Comparison of ENCODE assay signal across 17 cellular contexts in genomic region chr1:38291906-38292521, GRCh38.
DNase-seq lines count a peak whose midpoint lies in the region; ATAC-seq and TF ChIP-seq lines count a peak whose summit lies in the region.
"Had no signal": no experiment of that assay in that cellular context is flagged by ENCODE, and none has a peak within 500 bp of the region (broad histone marks: within the 10 kb centered on the region; RNA-seq: fewer than 3 reads in every experiment).

No MANE protein-coding gene starts in this region.

- ATAC-seq in heart right ventricle: peak in 7 of 8 donors; percentile 38 to 67 (median 51)
- ATAC-seq in stimulated activated effector memory CD8-positive, alpha-beta T cell treated with anti-CD3 and anti-CD28 coated beads, Interleukin-12 subunit alpha, Interleukin-12 subunit beta, amount 100 ng/mL, for 72 hours: peak; percentile 13
- no peak for ATAC-seq in GM19324 (IDR thresholded peaks at IDR 0.05; ENCODE audit: low FRiP score, unreplicated experiment)
- ATAC-seq in GM21447 (IDR thresholded peaks at IDR 0.05; ENCODE audit: unreplicated experiment): no peak
- no peak for ATAC-seq in activated T-cell treated with anti-CD3 and anti-CD28 coated beads, Interleukin-2, amount 50 U/mL, for 4 hours
- ATAC-seq: left lobe of liver, T-helper 17 cell had no signal

- H3K79me2 ChIP-seq in mesendoderm (ENCODE audit: control insufficient read depth, insufficient read depth, low read length): no peaks in the 10 kb centered on the region

- H3K4me2 ChIP-seq in mesendoderm (ENCODE audit: low read length): peak overlapping the region; percentile 64

- DNase-seq in heart right ventricle (no peak), mesendoderm (peak; percentile 59), EL (no peak)
- peak in 1 of 2 donors; percentile 42 for DNase-seq in stimulated activated effector memory CD8-positive, alpha-beta T cell treated with anti-CD3 and anti-CD28 coated beads, Interleukin-12 subunit alpha, Interleukin-12 subunit beta, amount 100 ng/mL, for 72 hours (ENCODE audit: low spot score in 2 of 2)
- no peak for DNase-seq in activated T-cell treated with anti-CD3 and anti-CD28 coated beads, Interleukin-2, amount 50 U/mL, for 4 hours
- DNase-seq: activated naive CD8-positive, alpha-beta T cell treated with anti-CD3 and anti-CD28 coated beads for 36 hours; activated T-cell treated with anti-CD3 and anti-CD28 coated beads, Interleukin-2, amount 50 U/mL, for 1 hour; NCI-H2029 treated with DMSO at 0.1 percent for 48 hours; NCI-H82; RPMI8226; spleen; T-helper 17 cell had no signal

- 13 to 16% methylated on average over 26 of the region's 26 CpGs for WGBS in heart right ventricle, 2 donors
- no CpG with 5 or more reads among the region's 26 CpGs for WGBS in mesendoderm (ENCODE audit: extremely low coverage, insufficient coverage, low lambda C conversion rate)

- H3K4ac ChIP-seq in mesendoderm (ENCODE audit: low read depth, low read length): no peak overlapping the region

- peak overlapping the region; percentile 22 for H3K18ac ChIP-seq in mesendoderm (ENCODE audit: low read length)

- peak overlapping the region; percentile 40 for H2BK5ac ChIP-seq in mesendoderm (ENCODE audit: low read length)

- H3K9me3 ChIP-seq in HUES48 (ENCODE audit: control insufficient read depth, insufficient read depth, low read length): no peaks in the 10 kb centered on the region
- H3K9me3 ChIP-seq in heart right ventricle: no peaks in the 10 kb centered on the region
- H3K9me3 ChIP-seq: spleen had no signal

- no peak overlapping the region for H2BK120ac ChIP-seq in mesendoderm (ENCODE audit: low read depth, low read length)

- H3K4me3 Mint-ChIP-seq in stimulated activated effector memory CD8-positive, alpha-beta T cell treated with anti-CD3 and anti-CD28 coated beads, Interleukin-12 subunit alpha, Interleukin-12 subunit beta, amount 100 ng/mL, for 72 hours: no peak overlapping the region
- no peak overlapping the region for H3K4me3 Mint-ChIP-seq in activated T-cell treated with anti-CD3 and anti-CD28 coated beads, Interleukin-2, amount 50 U/mL, for 4 hours
- H3K4me3 Mint-ChIP-seq: activated naive CD8-positive, alpha-beta T cell treated with anti-CD3 and anti-CD28 coated beads for 36 hours; natural killer cell treated with Interleukin-12 subunit alpha and Interleukin-12 subunit beta and Interleukin-15 and Interleukin-18, amount 100 ng/mL, for 72 hours; T-helper 17 cell had no signal

- H3K4me1 Mint-ChIP-seq in stimulated activated effector memory CD8-positive, alpha-beta T cell treated with anti-CD3 and anti-CD28 coated beads, Interleukin-12 subunit alpha, Interleukin-12 subunit beta, amount 100 ng/mL, for 72 hours: peaks cover 7% of the 10 kb centered on the region
- H3K4me1 Mint-ChIP-seq in activated T-cell treated with anti-CD3 and anti-CD28 coated beads, Interleukin-2, amount 50 U/mL, for 4 hours (ENCODE audit: low read depth): peaks cover 1% of the 10 kb centered on the region

- intact Hi-C loops in heart right ventricle (cut with DNase I): no loop called here

- H3K4me1 ChIP-seq in HUES48 (ENCODE audit: control insufficient read depth, insufficient read depth, low read length) (peaks cover 27% of the 10 kb centered on the region), heart right ventricle (peaks cover 0 to 11% (median 0%) of the 10 kb centered on the region in 9 donors), mesendoderm (ENCODE audit: control insufficient read depth, low read depth, low read length) (peaks cover 2% of the 10 kb centered on the region)

- no peak overlapping the region for H4K8ac ChIP-seq in mesendoderm (ENCODE audit: low read depth, low read length)

- peaks cover 53% of the 10 kb centered on the region for H3K27me3 Mint-ChIP-seq in activated T-cell treated with anti-CD3 and anti-CD28 coated beads, Interleukin-2, amount 50 U/mL, for 4 hours (ENCODE audit: low read depth)

- H3K56ac ChIP-seq in mesendoderm (ENCODE audit: low read length): peak overlapping the region; percentile 77

- no peak overlapping the region for H3K9ac ChIP-seq in HUES48 (ENCODE audit: low read depth, low read length)
- peak overlapping the region; percentile 32 for H3K9ac ChIP-seq in mesendoderm (ENCODE audit: low read length)

- H3K23ac ChIP-seq in mesendoderm (ENCODE audit: low read length): no peak overlapping the region

- no peak overlapping the region for H3K27ac ChIP-seq in HUES48 (ENCODE audit: low read depth, low read length)
- no peak overlapping the region for H3K27ac ChIP-seq in heart right ventricle
- no peak overlapping the region for H3K27ac ChIP-seq in mesendoderm (ENCODE audit: low read depth, low read length)
- H3K27ac ChIP-seq: spleen had no signal

- H2AK5ac ChIP-seq in mesendoderm (ENCODE audit: low read length): no peak overlapping the region

- peak overlapping the region; percentile 38 for H3K4me3 ChIP-seq in HUES48 (ENCODE audit: low read depth, low read length)
- H3K4me3 ChIP-seq in heart right ventricle: peak overlapping the region in 6 of 10 donors; percentile 13 to 38 (median 29)
- no peak overlapping the region for H3K4me3 ChIP-seq in mesendoderm (ENCODE audit: low read length)

- H3K36me3 ChIP-seq in HUES48 (ENCODE audit: control insufficient read depth, insufficient read depth, low read length) (no peaks in the 10 kb centered on the region), heart right ventricle (no peaks in the 10 kb centered on the region), mesendoderm (ENCODE audit: control insufficient read depth, insufficient read depth, low read length) (no peaks in the 10 kb centered on the region)
- H3K36me3 ChIP-seq: spleen had no signal

- H3K36me3 Mint-ChIP-seq in stimulated activated effector memory CD8-positive, alpha-beta T cell treated with anti-CD3 and anti-CD28 coated beads, Interleukin-12 subunit alpha, Interleukin-12 subunit beta, amount 100 ng/mL, for 72 hours: no peaks in the 10 kb centered on the region
- no peaks in the 10 kb centered on the region for H3K36me3 Mint-ChIP-seq in activated T-cell treated with anti-CD3 and anti-CD28 coated beads, Interleukin-2, amount 50 U/mL, for 4 hours (ENCODE audit: insufficient read depth)
- H3K36me3 Mint-ChIP-seq: activated naive CD8-positive, alpha-beta T cell treated with anti-CD3 and anti-CD28 coated beads for 36 hours; natural killer cell treated with Interleukin-12 subunit alpha and Interleukin-12 subunit beta and Interleukin-15 and Interleukin-18, amount 100 ng/mL, for 72 hours had no signal

- H4K5ac ChIP-seq in mesendoderm (ENCODE audit: low read length): peak overlapping the region; percentile 34

- no peak for TF ChIP-seq CTCF in heart right ventricle (IDR thresholded peaks at IDR 0.05)

- no peaks in the 10 kb centered on the region for H3K79me1 ChIP-seq in mesendoderm (ENCODE audit: low read length)

- no peak overlapping the region for H3K27ac Mint-ChIP-seq in stimulated activated effector memory CD8-positive, alpha-beta T cell treated with anti-CD3 and anti-CD28 coated beads, Interleukin-12 subunit alpha, Interleukin-12 subunit beta, amount 100 ng/mL, for 72 hours
- H3K27ac Mint-ChIP-seq: activated naive CD8-positive, alpha-beta T cell treated with anti-CD3 and anti-CD28 coated beads for 36 hours; natural killer cell treated with Interleukin-12 subunit alpha and Interleukin-12 subunit beta and Interleukin-15 and Interleukin-18, amount 100 ng/mL, for 72 hours; T-helper 17 cell had no signal

- no peaks in the 10 kb centered on the region for H3K9me3 Mint-ChIP-seq in stimulated activated effector memory CD8-positive, alpha-beta T cell treated with anti-CD3 and anti-CD28 coated beads, Interleukin-12 subunit alpha, Interleukin-12 subunit beta, amount 100 ng/mL, for 72 hours
- no peaks in the 10 kb centered on the region for H3K9me3 Mint-ChIP-seq in activated T-cell treated with anti-CD3 and anti-CD28 coated beads, Interleukin-2, amount 50 U/mL, for 4 hours
- H3K9me3 Mint-ChIP-seq: activated naive CD8-positive, alpha-beta T cell treated with anti-CD3 and anti-CD28 coated beads for 36 hours; natural killer cell treated with Interleukin-12 subunit alpha and Interleukin-12 subunit beta and Interleukin-15 and Interleukin-18, amount 100 ng/mL, for 72 hours had no signal

- H3K27me3 ChIP-seq in HUES48 (ENCODE audit: control insufficient read depth, insufficient read depth, low read length) (no peaks in the 10 kb centered on the region), heart right ventricle (peaks cover 0 to 39% (median 11%) of the 10 kb centered on the region in 7 donors), mesendoderm (ENCODE audit: insufficient read depth, low read length, poor library complexity) (no peaks in the 10 kb centered on the region)

- no peak overlapping the region for H2BK15ac ChIP-seq in mesendoderm (replicated peaks; ENCODE audit: low read depth)

Comparison
In these comparisons a context has a peak if more than half of its experiments do, and no peak if none do; other contexts are left out.
1. ATAC-seq: peak in heart right ventricle (7 of 8) and stimulated activated effector memory CD8-positive, alpha-beta T cell treated with anti-CD3 and anti-CD28 coated beads, Interleukin-12 subunit alpha, Interleukin-12 subunit beta, amount 100 ng/mL, for 72 hours (single experiment); none in GM19324 (single experiment), GM21447 (single experiment) and activated T-cell treated with anti-CD3 and anti-CD28 coated beads, Interleukin-2, amount 50 U/mL, for 4 hours (0 of 2).